8 cellular contexts compared by ENCODE assay signal in the genomic region with DNA sequence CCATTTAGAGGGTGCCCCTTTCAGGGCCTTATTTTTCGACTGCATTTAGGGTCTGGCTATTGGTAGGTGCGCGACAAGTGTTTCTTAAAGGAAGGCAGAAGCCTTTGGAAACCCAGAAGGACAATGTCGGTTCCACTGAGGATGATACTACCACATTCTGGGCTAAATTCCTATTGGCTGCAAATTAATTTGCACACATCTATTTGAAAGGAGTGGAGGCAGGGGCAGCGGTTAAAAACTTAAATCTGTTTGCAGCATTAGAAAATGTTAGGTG. TPM values are rescaled to one million over a fixed set of nuclear protein-coding genes. Genes with fewer than 3 reads are reported as not detected.
DNase-seq lines count a peak whose midpoint lies in the region; ATAC-seq and TF ChIP-seq lines count a peak whose summit lies in the region.

No MANE protein-coding gene starts in this region.

- TF ChIP-seq CTCF in HFF-Myc (IDR thresholded peaks at IDR 0.05; ENCODE audit: low read depth, low read length, missing control alignments) = no peak

- peak overlapping the region; percentile 55 for H3K4me3 ChIP-seq in HFF-Myc (replicated peaks; ENCODE audit: low read depth, low read length)

- H3K36me3 Mint-ChIP-seq in activated naive CD8-positive, alpha-beta T cell treated with anti-CD3 and anti-CD28 coated beads, Interleukin-2, amount 50 U/mL, for 24 hours (ENCODE audit: low read depth) = no peaks in the 10 kb centered on the region
- no peaks in the 10 kb centered on the region for H3K36me3 Mint-ChIP-seq in stimulated activated memory B cell treated with anti-CD40 and anti-IgM and Interleukin-4, amounts not matched to agents 10 μg/mL and 1 μg/mL and 100 μg/mL, for 72 hours

- peak overlapping the region; percentile 31 for H3K27ac Mint-ChIP-seq in activated naive CD8-positive, alpha-beta T cell treated with anti-CD3 and anti-CD28 coated beads, Interleukin-2, amount 50 U/mL, for 24 hours
- peak overlapping the region; percentile 80 for H3K27ac Mint-ChIP-seq in stimulated activated memory B cell treated with anti-CD40 and anti-IgM and Interleukin-4, amounts not matched to agents 10 μg/mL and 1 μg/mL and 100 μg/mL, for 72 hours

- ATAC-seq in activated naive CD8-positive, alpha-beta T cell treated with anti-CD3 and anti-CD28 coated beads, Interleukin-2, amount 50 U/mL, for 24 hours = no peak
- no peak for ATAC-seq in stimulated activated memory B cell treated with anti-CD40 and anti-IgM and Interleukin-4, amounts not matched to agents 10 μg/mL and 1 μg/mL and 100 μg/mL, for 72 hours

- no peaks in the 10 kb centered on the region for H3K9me3 Mint-ChIP-seq in activated naive CD8-positive, alpha-beta T cell treated with anti-CD3 and anti-CD28 coated beads, Interleukin-2, amount 50 U/mL, for 24 hours
- no peaks in the 10 kb centered on the region for H3K9me3 Mint-ChIP-seq in stimulated activated memory B cell treated with anti-CD40 and anti-IgM and Interleukin-4, amounts not matched to agents 10 μg/mL and 1 μg/mL and 100 μg/mL, for 72 hours

- DNase-seq in HFF-Myc (ENCODE audit: extremely low read depth, low read depth) = no peak
- DNase-seq in activated naive CD8-positive, alpha-beta T cell treated with anti-CD3 and anti-CD28 coated beads, Interleukin-2, amount 50 U/mL, for 24 hours = no peak
- DNase-seq in inferior parietal cortex (ENCODE audit: extremely low spot score) = peak; percentile 58
- no peak for DNase-seq in SKM-1 (lab: John Stamatoyannopoulos, UW; ENCODE audit: unreplicated experiment)
- DNase-seq in A172 (ENCODE audit: low spot score) = no peak
- DNase-seq in NCI-H1417 (lab: John Stamatoyannopoulos, UW) = no peak
- DNase-seq in NCI-H748 (lab: John Stamatoyannopoulos, UW; ENCODE audit: unreplicated experiment) = no peak

- H3K4me3 Mint-ChIP-seq in activated naive CD8-positive, alpha-beta T cell treated with anti-CD3 and anti-CD28 coated beads, Interleukin-2, amount 50 U/mL, for 24 hours = peak overlapping the region; percentile 73
- peak overlapping the region; percentile 78 for H3K4me3 Mint-ChIP-seq in stimulated activated memory B cell treated with anti-CD40 and anti-IgM and Interleukin-4, amounts not matched to agents 10 μg/mL and 1 μg/mL and 100 μg/mL, for 72 hours

- H3K4me1 Mint-ChIP-seq in activated naive CD8-positive, alpha-beta T cell treated with anti-CD3 and anti-CD28 coated beads, Interleukin-2, amount 50 U/mL, for 24 hours = peaks cover 16% of the 10 kb centered on the region
- H3K4me1 Mint-ChIP-seq in stimulated activated memory B cell treated with anti-CD40 and anti-IgM and Interleukin-4, amounts not matched to agents 10 μg/mL and 1 μg/mL and 100 μg/mL, for 72 hours = peaks cover 35% of the 10 kb centered on the region

- H3K27me3 Mint-ChIP-seq in activated naive CD8-positive, alpha-beta T cell treated with anti-CD3 and anti-CD28 coated beads, Interleukin-2, amount 50 U/mL, for 24 hours = no peaks in the 10 kb centered on the region
- no peaks in the 10 kb centered on the region for H3K27me3 Mint-ChIP-seq in stimulated activated memory B cell treated with anti-CD40 and anti-IgM and Interleukin-4, amounts not matched to agents 10 μg/mL and 1 μg/mL and 100 μg/mL, for 72 hours

RNA-seq across cellular contexts. Expression of a gene that starts 1.1 kb away (rescaled TPM):
- 10.3 and 11.8 TPM in 2 replicates for total RNA-seq in A172 (2014; rRNA removed; shearing (Covaris generic))

RNA-seq across cellular contexts. Expression of a gene that starts 18.4 kb away (rescaled TPM):
- total RNA-seq in A172 (2014; rRNA removed; shearing (Covaris generic)) = 63.0 and 79.6 TPM in 2 replicates
